Comparison of ENCODE assay signal across 1 cellular context in genomic region chr20:62808211-62808865, GRCh38.
TF ChIP-seq lines count a peak whose summit lies in the region.

No MANE protein-coding gene starts in this region.

TF ChIP-seq in IMR-90, 13 proteins besides CTCF, POLR2A, EP300 and RAD21:
- TF ChIP-seq MXI1 (IDR thresholded peaks at IDR 0.05; ENCODE audit: borderline replicate concordance, low read depth, low read length): no peak
- TF ChIP-seq SMC3 (IDR thresholded peaks at IDR 0.05; ENCODE audit: low read depth, low read length): peak; percentile 74
TF ChIP-seq in IMR-90: peak in this region for 1.
